ENCODE assay signal across 6 cellular contexts in genomic region chr10:17537281-17537680, GRCh38.
"Had no signal": no experiment of that assay in that cellular context is flagged by ENCODE, and none has a peak within 500 bp of the region (broad histone marks: within the 10 kb centered on the region; RNA-seq: fewer than 3 reads in every experiment).

No MANE protein-coding gene starts in this region.

- H3K4me3 Mint-ChIP-seq: IgD-negative memory B cell had no signal

- H3K4me3 ChIP-seq: K562 had no signal

- H3K36me3 Mint-ChIP-seq: IgD-negative memory B cell had no signal

- ATAC-seq: HepG2, K562 had no signal

- H3K4me1 Mint-ChIP-seq: IgD-negative memory B cell had no signal

- DNase-seq: IMR-90, KBM-7, KG1 had no signal

- H3K27ac Mint-ChIP-seq: IgD-negative memory B cell had no signal
